In the genomic region with DNA sequence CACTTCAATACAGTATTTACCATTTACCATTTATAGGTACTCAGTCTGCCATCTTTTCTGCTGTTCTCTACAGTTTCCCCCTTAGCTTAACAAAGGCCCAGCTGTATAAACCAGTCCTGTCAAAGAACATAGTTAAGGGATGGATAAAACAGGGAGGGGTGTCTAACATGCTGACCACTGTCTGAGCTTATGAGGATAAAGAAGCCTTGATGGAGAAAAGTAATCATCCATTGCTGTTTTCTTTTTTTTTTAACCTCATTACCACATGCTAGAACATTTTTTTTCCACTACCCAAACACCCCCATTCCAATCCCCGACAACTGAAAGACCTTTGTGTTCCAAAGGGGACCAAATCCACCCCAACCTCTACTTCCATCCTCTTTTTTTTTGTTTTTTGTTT, we compare ENCODE assay signal across 32 cellular contexts. TPM values are rescaled to one million over a fixed set of nuclear protein-coding genes. Genes with fewer than 3 reads are reported as not detected.
"Had no signal": no experiment of that assay in that cellular context is flagged by ENCODE, and none has a peak within 500 bp of the region (broad histone marks: within the 10 kb centered on the region; RNA-seq: fewer than 3 reads in every experiment).

No MANE protein-coding gene starts in this region.

- H3K27me3 Mint-ChIP-seq: activated B cell treated with CpG ODN at 0.5 μM for 24 hours; activated CD4-positive, alpha-beta memory T cell treated with anti-CD3 and anti-CD28 coated beads for 36 hours; activated naive CD4-positive, alpha-beta T cell treated with anti-CD3 and anti-CD28 coated beads, Interleukin-2, amount 10 ng/mL, durations not matched to agents 7 days and 5 days; activated naive CD8-positive, alpha-beta T cell; activated naive CD8-positive, alpha-beta T cell treated with anti-CD3 and anti-CD28 coated beads, Interleukin-2, amount 50 U/mL, for 24 hours; central memory CD8-positive, alpha-beta T cell had no signal

- H3K36me3 Mint-ChIP-seq: activated CD4-positive, alpha-beta memory T cell treated with anti-CD3 and anti-CD28 coated beads for 36 hours; activated naive CD4-positive, alpha-beta T cell treated with anti-CD3 and anti-CD28 coated beads, Interleukin-2, amount 10 ng/mL, durations not matched to agents 7 days and 5 days; activated naive CD8-positive, alpha-beta T cell had no signal

- H3K9me3 Mint-ChIP-seq: activated B cell treated with CpG ODN at 0.5 μM for 24 hours; activated CD4-positive, alpha-beta memory T cell treated with anti-CD3 and anti-CD28 coated beads for 36 hours; activated naive CD4-positive, alpha-beta T cell treated with anti-CD3 and anti-CD28 coated beads, Interleukin-2, amount 10 ng/mL, durations not matched to agents 7 days and 5 days; activated naive CD8-positive, alpha-beta T cell treated with anti-CD3 and anti-CD28 coated beads, Interleukin-2, amount 50 U/mL, for 24 hours had no signal

- DNase-seq: activated B cell treated with CpG ODN at 0.5 μM for 24 hours; activated CD4-positive, alpha-beta memory T cell treated with anti-CD3 and anti-CD28 coated beads for 36 hours; activated CD4-positive, alpha-beta T cell treated with anti-CD3 and anti-CD28 coated beads for 4 hours; activated CD4-positive, alpha-beta T cell treated with anti-CD3 and anti-CD28 coated beads, Interleukin-2, amount 50 U/mL, for 1 hour; activated CD4-positive, CD25-positive, alpha-beta regulatory T cell treated with anti-CD3 and anti-CD28 coated beads, Interleukin-2, amount 50 U/mL, for 72 hours; activated CD8-positive, alpha-beta memory T cell treated with anti-CD3 and anti-CD28 coated beads, Interleukin-2, amount 50 U/mL, for 4 hours; activated effector memory CD4-positive, alpha-beta T cell treated with Interleukin-2 at 50 U/mL for 16 hours; activated naive CD4-positive, alpha-beta T cell treated with anti-CD3 and anti-CD28 coated beads, Interleukin-2, amount 10 ng/mL, durations not matched to agents 7 days and 5 days; activated naive CD8-positive, alpha-beta T cell treated with anti-CD3 and anti-CD28 coated beads, Interleukin-2, amount 50 U/mL, for 24 hours; activated T-cell treated with anti-CD3 and anti-CD28 coated beads for 4 hours; activated T-cell treated with anti-CD3 and anti-CD28 coated beads, Interleukin-2, amount 50 U/mL, for 48 hours; anterior cingulate cortex; IMR-90; Karpas-422; NCI-H1105; NCI-H1436 treated with DMSO at 0.1 percent for 48 hours; NCI-H187 treated with DMSO at 0.1 percent for 48 hours; NCI-H2081; NCI-H226; NCI-H446 treated with DMSO at 0.1 percent for 48 hours; NCI-H524; PC-3; Peyer's patch; SIG-M5; SW 1271; T-helper 1 cell; T-helper 2 cell; T-helper 9 cell had no signal

- ATAC-seq: activated naive CD8-positive, alpha-beta T cell treated with anti-CD3 and anti-CD28 coated beads, Interleukin-2, amount 50 U/mL, for 24 hours; K562; PC-3; Right ventricle myocardium inferior had no signal

- H3K4me1 Mint-ChIP-seq: activated naive CD4-positive, alpha-beta T cell treated with anti-CD3 and anti-CD28 coated beads, Interleukin-2, amount 10 ng/mL, durations not matched to agents 7 days and 5 days; activated naive CD8-positive, alpha-beta T cell treated with anti-CD3 and anti-CD28 coated beads, Interleukin-2, amount 50 U/mL, for 24 hours; central memory CD8-positive, alpha-beta T cell had no signal

- H3K27ac Mint-ChIP-seq: activated B cell treated with CpG ODN at 0.5 μM for 24 hours; activated CD4-positive, alpha-beta memory T cell treated with anti-CD3 and anti-CD28 coated beads for 36 hours; activated naive CD4-positive, alpha-beta T cell treated with anti-CD3 and anti-CD28 coated beads, Interleukin-2, amount 10 ng/mL, durations not matched to agents 7 days and 5 days; activated naive CD8-positive, alpha-beta T cell; activated naive CD8-positive, alpha-beta T cell treated with anti-CD3 and anti-CD28 coated beads, Interleukin-2, amount 50 U/mL, for 24 hours had no signal

- H3K4me3 Mint-ChIP-seq: activated B cell treated with CpG ODN at 0.5 μM for 24 hours; activated CD4-positive, alpha-beta memory T cell treated with anti-CD3 and anti-CD28 coated beads for 36 hours; activated naive CD4-positive, alpha-beta T cell treated with anti-CD3 and anti-CD28 coated beads, Interleukin-2, amount 10 ng/mL, durations not matched to agents 7 days and 5 days; activated naive CD8-positive, alpha-beta T cell; activated naive CD8-positive, alpha-beta T cell treated with anti-CD3 and anti-CD28 coated beads, Interleukin-2, amount 50 U/mL, for 24 hours; central memory CD8-positive, alpha-beta T cell had no signal

RNA-seq across cellular contexts. Expression of gene SOX5, which starts 39.9 kb away (rescaled TPM):
- total RNA-seq: PC-3 had no signal
